Comparison of ENCODE assay signal across 22 cellular contexts in the genomic region with DNA sequence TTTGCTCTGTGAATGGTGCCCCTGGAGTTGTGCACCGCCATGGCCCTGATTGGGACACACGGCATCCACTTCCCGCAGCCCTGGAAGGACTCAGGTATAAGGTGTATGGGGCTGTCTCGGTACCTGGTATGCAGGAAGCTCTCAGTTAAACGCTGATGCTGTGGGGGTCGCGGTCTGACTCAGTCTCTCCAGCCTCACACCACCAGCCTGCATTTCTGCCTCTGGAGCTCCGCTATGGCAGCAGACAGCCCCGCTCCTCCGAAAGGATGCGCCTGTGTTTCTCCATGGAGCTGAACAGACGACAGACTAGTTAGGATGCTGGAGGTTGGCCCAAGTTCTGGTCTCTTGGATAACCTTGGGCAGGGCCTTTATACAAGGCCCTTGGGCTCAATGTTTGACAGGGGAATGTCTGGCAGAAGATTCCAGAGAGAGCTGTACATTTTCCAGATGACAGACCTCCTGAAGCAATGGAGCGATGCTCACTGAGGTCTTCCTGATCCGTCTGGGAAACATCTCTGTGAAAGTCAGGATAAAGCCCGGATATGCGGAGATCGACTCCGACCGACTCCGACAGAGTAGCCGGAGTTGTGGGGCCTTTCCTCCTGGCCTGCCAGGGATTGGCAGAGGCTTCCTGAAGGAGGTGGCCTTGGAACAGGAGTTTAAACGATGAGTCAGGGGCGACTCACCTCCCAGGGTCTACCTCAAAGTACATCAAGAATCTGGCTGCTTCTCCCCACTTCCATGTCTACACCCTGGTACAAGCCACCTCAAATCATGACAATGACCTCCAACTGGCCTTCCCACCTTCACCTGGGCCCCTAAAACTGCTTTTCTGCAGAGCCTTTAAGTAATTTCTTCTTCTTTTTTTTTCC. TPM values are rescaled to one million over a fixed set of nuclear protein-coding genes. Genes with fewer than 3 reads are reported as not detected.
DNase-seq lines count a peak whose midpoint lies in the region; ATAC-seq, FAIRE-seq and TF ChIP-seq lines count a peak whose summit lies in the region.
"Had no signal": no experiment of that assay in that cellular context is flagged by ENCODE, and none has a peak within 500 bp of the region (broad histone marks: within the 10 kb centered on the region; RNA-seq: fewer than 3 reads in every experiment).

No MANE protein-coding gene starts in this region.

- no peak overlapping the region for H3K27ac ChIP-seq in liver (ENCODE audit: low read depth in 1 of 2, low read length in 2 of 2)
- H3K27ac ChIP-seq: right atrium auricular region, WERI-Rb-1 had no signal

- no peaks in the 10 kb centered on the region for H3K9me3 ChIP-seq in liver (ENCODE audit: control insufficient read depth in 4 of 4, low read length in 3 of 4)
- H3K9me3 ChIP-seq: right atrium auricular region had no signal

- no peaks in the 10 kb centered on the region for H3K36me3 Mint-ChIP-seq in activated naive CD4-positive, alpha-beta T cell treated with anti-CD3 and anti-CD28 coated beads, Interleukin-2, amount 10 ng/mL, durations not matched to agents 7 days and 5 days

- TF ChIP-seq RAD21 in liver (IDR thresholded peaks at IDR 0.05), result no peak

- FAIRE-seq in RCC 7860 (lab: Jason Lieb, UNC), result no peak
- FAIRE-seq: frontal cortex, G401.6, GM12892 had no signal

- H3K36me3 ChIP-seq in liver (ENCODE audit: control insufficient read depth in 4 of 4, insufficient read depth in 3 of 4, low read depth in 1 of 4, low read length in 3 of 4), result no peaks in the 10 kb centered on the region
- H3K36me3 ChIP-seq: right atrium auricular region, WERI-Rb-1 had no signal

- H3K27me3 Mint-ChIP-seq in activated naive CD4-positive, alpha-beta T cell treated with anti-CD3 and anti-CD28 coated beads, Interleukin-2, amount 10 ng/mL, durations not matched to agents 7 days and 5 days, result peaks cover 79% of the 10 kb centered on the region

- CTCF ChIA-PET in activated naive CD4-positive, alpha-beta T cell treated with anti-CD3 and anti-CD28 coated beads, Interleukin-2, amount 10 ng/mL, durations not matched to agents 7 days and 5 days (lab: Charles Lee), result no interaction called here

- intact Hi-C loops in Right ventricle myocardium superior (cut with DNase I), result no loop called here

- H3K27ac Mint-ChIP-seq in activated naive CD4-positive, alpha-beta T cell treated with anti-CD3 and anti-CD28 coated beads, Interleukin-2, amount 10 ng/mL, durations not matched to agents 7 days and 5 days, result no peak overlapping the region
- H3K27ac Mint-ChIP-seq: activated CD8-positive, alpha-beta T cell treated with anti-CD3 and anti-CD28 coated beads, Interleukin-2, amount 10 ng/mL, durations not matched to agents 7 days and 5 days; endodermal cell; nephron had no signal

- no peak for ATAC-seq in Right ventricle myocardium superior (ENCODE audit: poor library complexity)
- ATAC-seq: activated CD8-positive, alpha-beta T cell treated with anti-CD3 and anti-CD28 coated beads, Interleukin-2, amount 10 ng/mL, durations not matched to agents 7 days and 5 days had no signal

- no peaks in the 10 kb centered on the region for H3K4me1 ChIP-seq in liver (ENCODE audit: control insufficient read depth in 4 of 4, insufficient read depth in 4 of 4, low read length in 3 of 4)

- H3K9me3 Mint-ChIP-seq in activated naive CD4-positive, alpha-beta T cell treated with anti-CD3 and anti-CD28 coated beads, Interleukin-2, amount 10 ng/mL, durations not matched to agents 7 days and 5 days, result no peaks in the 10 kb centered on the region
- H3K9me3 Mint-ChIP-seq: endodermal cell, nephron had no signal

- no peak overlapping the region for H3K4me3 ChIP-seq in liver (ENCODE audit: low read depth in 1 of 3, low read length in 3 of 3)
- H3K4me3 ChIP-seq: right atrium auricular region had no signal

- DNase-seq in Daoy (ENCODE audit: low read depth) (peak; percentile 47), RCC 7860 (ENCODE audit: low spot score) (peak; percentile 43), dermis blood vessel endothelial cell (peak; percentile 51), Right ventricle myocardium superior (no peak), SHP77 (lab: John Stamatoyannopoulos, UW) (no peak)
- no peak for DNase-seq in activated naive CD4-positive, alpha-beta T cell (lab: John Stamatoyannopoulos, UW)
- no peak for DNase-seq in activated naive CD4-positive, alpha-beta T cell treated with anti-CD3 and anti-CD28 coated beads, Interleukin-2, amount 10 ng/mL, durations not matched to agents 7 days and 5 days
- DNase-seq: activated CD8-positive, alpha-beta T cell treated with anti-CD3 and anti-CD28 coated beads, Interleukin-2, amount 10 ng/mL, durations not matched to agents 7 days and 5 days; endodermal cell; GOT3; NCI-H187 treated with DMSO at 0.1 percent for 48 hours; NCI-H524 treated with DMSO at 0.1 percent for 48 hours; WERI-Rb-1 had no signal

- no peaks in the 10 kb centered on the region for H3K27me3 ChIP-seq in liver (ENCODE audit: control insufficient read depth in 4 of 4, insufficient read depth in 4 of 4, low read length in 3 of 4)
- H3K27me3 ChIP-seq: right atrium auricular region had no signal

- no peaks in the 10 kb centered on the region for H3K4me1 Mint-ChIP-seq in activated naive CD4-positive, alpha-beta T cell treated with anti-CD3 and anti-CD28 coated beads, Interleukin-2, amount 10 ng/mL, durations not matched to agents 7 days and 5 days
- H3K4me1 Mint-ChIP-seq: endodermal cell had no signal

- H3K4me3 Mint-ChIP-seq in activated naive CD4-positive, alpha-beta T cell treated with anti-CD3 and anti-CD28 coated beads, Interleukin-2, amount 10 ng/mL, durations not matched to agents 7 days and 5 days, result no peak overlapping the region
- H3K4me3 Mint-ChIP-seq: activated CD8-positive, alpha-beta T cell treated with anti-CD3 and anti-CD28 coated beads, Interleukin-2, amount 10 ng/mL, durations not matched to agents 7 days and 5 days; endodermal cell; nephron had no signal

- no peak overlapping the region for H3K9ac ChIP-seq in liver (ENCODE audit: low read depth in 1 of 2, low read length in 2 of 2)

- TF ChIP-seq CTCF in liver (IDR thresholded peaks at IDR 0.05; ENCODE audit: low read depth, low read length, missing input control), result no peak

- WGBS in liver, result 88% methylated on average over 23 of the region's 23 CpGs

TF ChIP-seq in liver, 16 proteins besides CTCF, POLR2A, EP300 and RAD21:
- TF ChIP-seq, protein P1, sequence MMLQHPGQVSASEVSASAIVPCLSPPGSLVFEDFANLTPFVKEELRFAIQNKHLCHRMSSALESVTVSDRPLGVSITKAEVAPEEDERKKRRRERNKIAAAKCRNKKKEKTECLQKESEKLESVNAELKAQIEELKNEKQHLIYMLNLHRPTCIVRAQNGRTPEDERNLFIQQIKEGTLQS (IDR thresholded peaks at IDR 0.05), result no peak
- TF ChIP-seq NR2F2 (IDR thresholded peaks at IDR 0.05), result peak; percentile 89

RNA-seq across cellular contexts. Expression of a gene that starts 21.9 kb away (rescaled TPM):
- 39.1 and 43.3 TPM in 2 replicates for total RNA-seq in Daoy (2014; rRNA removed; shearing (Covaris generic))
- 141 and 300 TPM in 2 replicates for total RNA-seq in dermis blood vessel endothelial cell
- 10 to 100 TPM; 10.1 to 32.2 TPM for total RNA-seq in liver
- 10 to 100 TPM; 11.3 to 29.0 TPM for polyA plus RNA-seq in liver
- total RNA-seq in Right ventricle myocardium superior, result 75.4 TPM

RNA-seq across cellular contexts. Expression of a gene that starts 54.5 kb away (rescaled TPM):
- total RNA-seq in Daoy (2014; rRNA removed; shearing (Covaris generic)), result not detected in 2 replicates
- not detected in 2 replicates for total RNA-seq in dermis blood vessel endothelial cell
- total RNA-seq in liver, result not detected
- not detected for polyA plus RNA-seq in liver
- total RNA-seq in Right ventricle myocardium superior, result not detected
- total RNA-seq: activated CD8-positive, alpha-beta T cell treated with anti-CD3 and anti-CD28 coated beads, Interleukin-2, amount 10 ng/mL, durations not matched to agents 7 days and 5 days; cerebellum; endodermal cell; frontal cortex; lung microvascular endothelial cell; OCI-LY7; right atrium auricular region had no signal

Comparison
In these comparisons a context has a peak if more than half of its experiments do, and no peak if none do; other contexts are left out.
1. DNase-seq: peak in Daoy (single experiment), RCC 7860 (single experiment) and dermis blood vessel endothelial cell (single experiment); none in activated naive CD4-positive, alpha-beta T cell (0 of 4), Right ventricle myocardium superior (single experiment), SHP77 (0 of 2) and activated naive CD4-positive, alpha-beta T cell treated with anti-CD3 and anti-CD28 coated beads, Interleukin-2, amount 10 ng/mL, durations not matched to agents 7 days and 5 days (single experiment).